In the genomic region with DNA sequence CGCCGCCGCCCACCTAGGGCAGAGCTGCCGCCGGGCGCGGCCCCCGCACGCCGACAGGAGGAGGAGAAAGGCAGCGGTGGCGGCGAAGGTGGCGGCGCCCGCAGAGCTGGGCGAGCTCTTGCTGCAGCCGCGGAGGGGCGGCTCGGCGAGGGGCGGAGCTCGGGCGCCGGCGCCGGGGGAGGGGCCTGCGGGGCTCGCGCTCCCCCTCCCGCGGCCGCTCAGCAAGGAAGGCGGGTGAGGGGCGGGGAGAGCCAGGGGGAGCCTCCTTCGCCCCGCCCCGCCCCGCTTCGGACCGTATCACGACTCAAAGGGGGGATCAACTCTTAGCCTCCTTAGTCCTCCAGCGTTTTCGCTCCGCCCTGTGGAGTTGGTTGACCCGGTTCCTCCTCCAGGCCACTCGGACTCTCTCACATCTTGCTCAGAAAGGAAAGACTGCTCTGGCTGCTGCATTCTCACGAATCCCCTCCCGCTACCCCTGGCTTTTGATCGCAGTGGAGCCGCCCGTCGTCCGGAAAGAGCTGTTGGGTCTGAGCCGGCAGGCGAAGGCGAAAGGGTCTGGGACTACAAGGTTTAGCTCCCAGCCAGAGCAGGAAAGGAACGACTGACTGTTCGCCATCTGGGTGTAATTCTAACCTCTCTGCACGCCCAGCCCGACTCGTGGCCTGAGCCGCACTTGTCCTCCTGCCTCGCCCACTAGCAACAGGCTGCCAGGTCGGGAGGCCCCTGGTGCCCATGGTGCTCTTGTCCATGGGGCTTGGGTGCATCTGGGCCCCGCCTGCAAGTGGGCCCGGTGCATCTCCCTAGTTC, we compare ENCODE assay signal across 8 cellular contexts. TPM values are rescaled to one million over a fixed set of nuclear protein-coding genes. Genes with fewer than 3 reads are reported as not detected.
DNase-seq lines count a peak whose midpoint lies in the region; ATAC-seq and TF ChIP-seq lines count a peak whose summit lies in the region.

Gene ATP8A1, minus strand, starts transcription at position 120 of the 807 bp plus-strand sequence. CDS start 232 bp downstream, outside the sequence.

- TF ChIP-seq EP300 in upper lobe of left lung (IDR thresholded peaks at IDR 0.05): no peak

- peak in 3 of 4 donors; percentile 63 to 86 (median 84) for TF ChIP-seq POLR2A in upper lobe of left lung (IDR thresholded peaks at IDR 0.05)

- H3K27me3 ChIP-seq in left ventricle myocardium inferior (ENCODE audit: low read depth) (no peaks in the 10 kb centered on the region), upper lobe of left lung (no peaks in the 10 kb centered on the region)

- 0 to 1% methylated on average over 15 to 26 of the region's 68 CpGs for WGBS in upper lobe of left lung, 2 donors

- H3K9me3 ChIP-seq in left ventricle myocardium inferior (replicated peaks): peaks cover 4% of the 10 kb centered on the region
- H3K9me3 ChIP-seq in upper lobe of left lung: no peaks in the 10 kb centered on the region

- TF ChIP-seq CTCF in left ventricle myocardium inferior (IDR thresholded peaks at IDR 0.05; ENCODE audit: borderline replicate concordance) (no peak), upper lobe of left lung (IDR thresholded peaks at IDR 0.05) (peak in 4 of 6 experiments; percentile 5 to 44 (median 15))

- H3K36me3 ChIP-seq in left ventricle myocardium inferior (no peaks in the 10 kb centered on the region), upper lobe of left lung (no peaks in the 10 kb centered on the region)

- H3K4me3 ChIP-seq in left ventricle myocardium inferior: peak within 1 kb of the TSS; percentile 78
- peak within 1 kb of the TSS; percentile 70 to 98 (median 93) for H3K4me3 ChIP-seq in upper lobe of left lung

- intact Hi-C loops in T-helper 1 cell treated with Interleukin-12 subunit alpha and Interleukin-12 subunit beta and Interleukin-4 antibody, amounts not matched to agents 30 ng/mL and 1 ng/mL, for 36 hours (cut with micrococcal nuclease): loop anchor here (1.0 to 10.0 kb wide), 8 partner anchors 14 to 798 kb away; partner anchors contain the start of genes SLC30A9 and TMEM33
- intact Hi-C loops in left ventricle myocardium inferior (cut with micrococcal nuclease) (no loop called here), posterior vena cava (cut with DNase I) (no loop called here)

- H3K27ac ChIP-seq in left ventricle myocardium inferior (replicated peaks) (peak within 1 kb of the TSS; percentile 96), upper lobe of left lung (peak within 1 kb of the TSS; percentile 90 to 93 (median 92))

- DNase-seq in NCI-H1694 (lab: John Stamatoyannopoulos, UW) (peak; percentile 45), amniotic stem cell (lab: John Stamatoyannopoulos, UW) (peak; percentile 64), left ventricle myocardium inferior (peak; percentile 96), posterior vena cava (ENCODE audit: low spot score) (peak; percentile 97), upper lobe of left lung (peak; percentile 97 to 99)

- peaks cover 65% of the 10 kb centered on the region for H3K4me1 ChIP-seq in left ventricle myocardium inferior
- peaks cover 24 to 38% (median 34%) of the 10 kb centered on the region in 4 donors for H3K4me1 ChIP-seq in upper lobe of left lung

- ATAC-seq in GM18498 (IDR thresholded peaks at IDR 0.05; ENCODE audit: unreplicated experiment) (peak; percentile 81), HG02885 (IDR thresholded peaks at IDR 0.05; ENCODE audit: poor library complexity, unreplicated experiment) (peak; percentile 76), upper lobe of left lung (ENCODE audit: low FRiP score in 2 of 2) (peak; percentile 98 to 99)

RNA-seq across cellular contexts. Expression of gene ATP8A1, which starts in this region (rescaled TPM):
- 22.6 and 22.9 TPM in 2 replicates for total RNA-seq in T-helper 1 cell treated with Interleukin-12 subunit alpha and Interleukin-12 subunit beta and Interleukin-4 antibody, amounts not matched to agents 30 ng/mL and 1 ng/mL, for 36 hours
- 19.2 TPM for total RNA-seq in left ventricle myocardium inferior
- 10 to 100 TPM in 1 of 2 donors, 1 to 10 TPM in 1; 9.3 to 11.9 TPM for total RNA-seq in posterior vena cava
- 100 to 1,000 TPM in 4 of 6 donors, 10 to 100 TPM in 2; 39.5 to 264 (median 144) TPM for total RNA-seq in upper lobe of left lung

Comparison
In these comparisons a context has a peak if more than half of its experiments do, and no peak if none do; other contexts are left out.
1. Peak in every context shown above with its lines: DNase-seq, ATAC-seq, H3K4me3 ChIP-seq and H3K27ac ChIP-seq.
2. DNase-seq: peak in every context shown above with its lines; median percentile 98 in upper lobe of left lung; 97 in posterior vena cava; 96 in left ventricle myocardium inferior; 64 in amniotic stem cell; 45 in NCI-H1694.